8 cellular contexts compared by ENCODE assay signal in genomic region chr2:213150315-213150951, GRCh38. TPM values are rescaled to one million over a fixed set of nuclear protein-coding genes. Genes with fewer than 3 reads are reported as not detected.
DNase-seq lines count a peak whose midpoint lies in the region; ATAC-seq, FAIRE-seq and TF ChIP-seq lines count a peak whose summit lies in the region.

No MANE protein-coding gene starts in this region.

- H3K9me3 Mint-ChIP-seq in stimulated activated effector memory CD8-positive, alpha-beta T cell treated with anti-CD3 and anti-CD28 coated beads, Interleukin-12 subunit alpha, Interleukin-12 subunit beta, amount 100 ng/mL, for 72 hours: no peaks in the 10 kb centered on the region

- H3K36me3 Mint-ChIP-seq in stimulated activated effector memory CD8-positive, alpha-beta T cell treated with anti-CD3 and anti-CD28 coated beads, Interleukin-12 subunit alpha, Interleukin-12 subunit beta, amount 100 ng/mL, for 72 hours: peaks cover 52% of the 10 kb centered on the region

- H3K36me3 ChIP-seq in BJ (ENCODE audit: control insufficient read depth, insufficient read depth, low read length) (no peaks in the 10 kb centered on the region), HUES6 (ENCODE audit: control insufficient read depth, insufficient read depth, low read length) (no peaks in the 10 kb centered on the region), keratinocyte (ENCODE audit: control insufficient read depth in 2 of 2, extremely low read depth in 1 of 2, insufficient read depth in 2 of 2, low read length in 2 of 2) (no peaks in the 10 kb centered on the region)

- CTCF ChIA-PET in BJ (lab: Yijun Ruan, JAX): interaction anchor here (0.5 to 7.7 kb wide), 5 partner anchors 137 to 459 kb away, joined by 3 to 69 read pairs (median 3); no protein-coding TSS in a partner anchor

- H3K27ac Mint-ChIP-seq in stimulated activated effector memory CD8-positive, alpha-beta T cell treated with anti-CD3 and anti-CD28 coated beads, Interleukin-12 subunit alpha, Interleukin-12 subunit beta, amount 100 ng/mL, for 72 hours: peak overlapping the region; percentile 95

- H3K9me3 ChIP-seq in HUES6 (ENCODE audit: control insufficient read depth, insufficient read depth, low read depth, low read length) (no peaks in the 10 kb centered on the region), keratinocyte (ENCODE audit: control insufficient read depth, low read depth, low read length) (no peaks in the 10 kb centered on the region)

- no peaks in the 10 kb centered on the region for H3K9me1 ChIP-seq in keratinocyte (ENCODE audit: control insufficient read depth, extremely low read depth, insufficient read depth, low read length)

- TF ChIP-seq CTCF in BJ (IDR thresholded peaks at IDR 0.05; ENCODE audit: insufficient read depth, low read depth, low read length) (no peak), astrocyte of the spinal cord (IDR thresholded peaks at IDR 0.05; ENCODE audit: low read depth, low read length) (no peak), keratinocyte (optimal IDR thresholded peaks at IDR 0.05 in 1 of 3, IDR thresholded peaks at IDR 0.05 in 1 of 3, conservative IDR thresholded peaks at IDR 0.05 in 1 of 3; ENCODE audit: extremely low read depth in 1 of 3, insufficient read depth in 2 of 3, low read length in 3 of 3) (no peak)

- no peak for ATAC-seq in stimulated activated effector memory CD8-positive, alpha-beta T cell treated with anti-CD3 and anti-CD28 coated beads, Interleukin-12 subunit alpha, Interleukin-12 subunit beta, amount 100 ng/mL, for 72 hours

- no peak for DNase-seq in BJ (ENCODE audit: low read depth)
- peak; percentile 54 for DNase-seq in astrocyte of the spinal cord (ENCODE audit: low read depth, low spot score)
- no peak for DNase-seq in keratinocyte (ENCODE audit: low read depth, low spot score)
- DNase-seq in stimulated activated effector memory CD8-positive, alpha-beta T cell treated with anti-CD3 and anti-CD28 coated beads, Interleukin-12 subunit alpha, Interleukin-12 subunit beta, amount 100 ng/mL, for 72 hours (ENCODE audit: low spot score in 2 of 2): no peak
- DNase-seq in Kasumi-1 (lab: John Stamatoyannopoulos, UW): no peak
- DNase-seq in NCI-H1930 (lab: John Stamatoyannopoulos, UW): no peak
- no peak for DNase-seq in foreskin melanocyte

- H3K4me3 Mint-ChIP-seq in stimulated activated effector memory CD8-positive, alpha-beta T cell treated with anti-CD3 and anti-CD28 coated beads, Interleukin-12 subunit alpha, Interleukin-12 subunit beta, amount 100 ng/mL, for 72 hours: peak overlapping the region; percentile 86

- H3K4me3 ChIP-seq in BJ (ENCODE audit: low read depth, low read length) (peak overlapping the region; percentile 89), HUES6 (ENCODE audit: low read depth, low read length) (peak overlapping the region; percentile 91), astrocyte of the spinal cord (ENCODE audit: low read depth, low read length) (peak overlapping the region; percentile 79), keratinocyte (ENCODE audit: control insufficient read depth in 2 of 3, extremely low read depth in 1 of 3, insufficient read depth in 2 of 3, low read depth in 1 of 3, low read length in 3 of 3) (peak overlapping the region; percentile 85 to 97 (median 95))

- dilution Hi-C loops in keratinocyte (cut with MboI; ENCODE audit: extremely low pct_ligation_motif_present, low sequenced_read_pairs): no loop called here

- peaks cover 3% of the 10 kb centered on the region for H3K79me2 ChIP-seq in keratinocyte (ENCODE audit: control insufficient read depth, insufficient read depth, low read length)

- no peak for FAIRE-seq in keratinocyte (lab: Jason Lieb, UNC)

- H3K9ac ChIP-seq in HUES6 (ENCODE audit: low read length) (peak overlapping the region; percentile 42), keratinocyte (ENCODE audit: control insufficient read depth, extremely low read depth, insufficient read depth, low read length) (peak overlapping the region; percentile 89)

- H3K4me1 ChIP-seq in HUES6 (ENCODE audit: control insufficient read depth, insufficient read depth, low read length) (peaks cover 6% of the 10 kb centered on the region; the same call in 1 of the 2 replicates), keratinocyte (ENCODE audit: control insufficient read depth, extremely low read depth, insufficient read depth, low read length) (peaks cover 19% of the 10 kb centered on the region)

- H3K4me1 Mint-ChIP-seq in stimulated activated effector memory CD8-positive, alpha-beta T cell treated with anti-CD3 and anti-CD28 coated beads, Interleukin-12 subunit alpha, Interleukin-12 subunit beta, amount 100 ng/mL, for 72 hours: peaks cover 5% of the 10 kb centered on the region

- H3K27me3 ChIP-seq in BJ (ENCODE audit: control insufficient read depth, insufficient read depth, low read length) (no peaks in the 10 kb centered on the region), HUES6 (ENCODE audit: control insufficient read depth, insufficient read depth, low read length) (peaks cover 8% of the 10 kb centered on the region; the same call in 1 of the 2 replicates), keratinocyte (ENCODE audit: control insufficient read depth, extremely low read depth, insufficient read depth, low read length) (no peaks in the 10 kb centered on the region)

- H3K4me2 ChIP-seq in keratinocyte (ENCODE audit: control insufficient read depth, extremely low read depth, insufficient read depth, low read depth, low read length): peak overlapping the region; percentile 92

- H4K20me1 ChIP-seq in keratinocyte (ENCODE audit: control insufficient read depth, extremely low read depth, insufficient read depth, low read length): no peaks in the 10 kb centered on the region

- H3K27ac ChIP-seq in HUES6 (ENCODE audit: low read depth, low read length) (no peak overlapping the region), keratinocyte (ENCODE audit: control insufficient read depth, insufficient read depth, low read length) (peak overlapping the region; percentile 94)

- peak overlapping the region; percentile 99 for H2AFZ ChIP-seq in keratinocyte (ENCODE audit: control insufficient read depth, low read length)

- POLR2A ChIA-PET in BJ (lab: Charles Lee): no interaction called here

- in situ Hi-C loops in astrocyte of the spinal cord (cut with HindIII; ENCODE audit: low sequenced_read_pairs): no loop called here

RNA-seq across cellular contexts. Expression of gene IKZF2, which starts 1.0 kb away (rescaled TPM):
- 2.4 and 2.9 TPM in 2 replicates for polyA plus RNA-seq in BJ (2011; rRNA removed)
- 8.4 and 14.4 TPM in 2 replicates for polyA minus RNA-seq in BJ (2011; rRNA and poly(A)+ RNA removed)
- polyA plus RNA-seq in keratinocyte: 7.1 to 12.3 TPM (median 8.2 TPM) in 3 replicates
- polyA plus RNA-seq in keratinocyte (2011; ENCODE audit: low read depth): 1.3 TPM
- 2.3 and 5.5 TPM in 2 replicates for polyA plus RNA-seq in keratinocyte (2011; cell fraction: cytosol; rRNA removed)
- polyA plus RNA-seq in keratinocyte (2011; cell fraction: nucleus; rRNA removed): 13.3 and 14.6 TPM in 2 replicates
- 3.6 and 4.3 TPM in 2 replicates for polyA plus RNA-seq in keratinocyte (2012; ENCODE audit: low replicate concordance)
- 12.6 to 57.2 TPM (median 43.7 TPM) in 3 replicates for polyA minus RNA-seq in keratinocyte
- 12.3 TPM for polyA minus RNA-seq in keratinocyte (2011; cell fraction: cytosol; rRNA and poly(A)+ RNA removed)
- polyA minus RNA-seq in keratinocyte (2011; cell fraction: nucleus; rRNA and poly(A)+ RNA removed): 33.8 and 72.4 TPM in 2 replicates
